Comparison of ENCODE assay signal across 9 cellular contexts in genomic region chr4:113760852-113761681, GRCh38. TPM values are rescaled to one million over a fixed set of nuclear protein-coding genes. Genes with fewer than 3 reads are reported as not detected.
DNase-seq lines count a peak whose midpoint lies in the region; ATAC-seq, FAIRE-seq and TF ChIP-seq lines count a peak whose summit lies in the region.
"Had no signal": no experiment of that assay in that cellular context is flagged by ENCODE, and none has a peak within 500 bp of the region (broad histone marks: within the 10 kb centered on the region; RNA-seq: fewer than 3 reads in every experiment).

No MANE protein-coding gene starts in this region.

- peaks cover 9 to 44% (median 14%) of the 10 kb centered on the region in 4 donors for H3K4me1 ChIP-seq in transverse colon

- H3K36me3 Mint-ChIP-seq in activated naive CD4-positive, alpha-beta T cell treated with anti-CD3 and anti-CD28 coated beads, Interleukin-2, amount 50 U/mL, for 24 hours, result peaks cover 29% of the 10 kb centered on the region

- H3K27ac Mint-ChIP-seq in activated naive CD4-positive, alpha-beta T cell treated with anti-CD3 and anti-CD28 coated beads, Interleukin-2, amount 50 U/mL, for 24 hours, result peak overlapping the region; percentile 98

- peaks cover 39% of the 10 kb centered on the region for H3K4me1 Mint-ChIP-seq in activated naive CD4-positive, alpha-beta T cell treated with anti-CD3 and anti-CD28 coated beads, Interleukin-2, amount 50 U/mL, for 24 hours

- TF ChIP-seq EP300 in transverse colon (IDR thresholded peaks at IDR 0.05; ENCODE audit: low read depth), result no peak

- peak overlapping the region; percentile 57 to 78 (median 70) for H3K4me3 ChIP-seq in transverse colon

- no peaks in the 10 kb centered on the region for H3K36me3 ChIP-seq in transverse colon

- no peak for TF ChIP-seq CTCF in transverse colon (IDR thresholded peaks at IDR 0.05)

- peak; percentile 6 for ATAC-seq in HG03378 (IDR thresholded peaks at IDR 0.05; ENCODE audit: unreplicated experiment)

- peak overlapping the region; percentile 94 for H3K4me3 Mint-ChIP-seq in activated naive CD4-positive, alpha-beta T cell treated with anti-CD3 and anti-CD28 coated beads, Interleukin-2, amount 50 U/mL, for 24 hours

- intact Hi-C loops in transverse colon (cut with DNase I; ENCODE audit: low total_unique reads), result loop anchor here (1.0 to 10.0 kb wide), 3 partner anchors 214 to 364 kb away; no protein-coding TSS in a partner anchor

- no peaks in the 10 kb centered on the region for H3K9me3 ChIP-seq in transverse colon

- DNase-seq in CD1c-positive myeloid dendritic cell (ENCODE audit: extremely low spot score), result peak; percentile 73
- peak; percentile 17 for DNase-seq in GM19239 (ENCODE audit: insufficient read length, low spot score)
- peak; percentile 15 for DNase-seq in RPMI8226
- DNase-seq in glomerular visceral epithelial cell (ENCODE audit: extremely low spot score), result peak; percentile 80
- peak; percentile 74 for DNase-seq in occipital lobe (lab: John Stamatoyannopoulos, UW)
- DNase-seq in transverse colon, result peak; percentile 84

- peak; percentile 47 for TF ChIP-seq POLR2A in transverse colon (IDR thresholded peaks at IDR 0.05)

- 0% methylated on average over 7 to 49 of the region's 75 CpGs for WGBS in transverse colon (ENCODE audit: low coverage in 1 of 2), 2 donors

- H3K27me3 ChIP-seq in transverse colon, result no peaks in the 10 kb centered on the region

- peak overlapping the region; percentile 97 to 100 (median 98) for H3K27ac ChIP-seq in transverse colon

- no peak for FAIRE-seq in GM19239 (lab: Jason Lieb, UNC)
- FAIRE-seq: colon had no signal

- no peaks in the 10 kb centered on the region for H3K27me3 Mint-ChIP-seq in activated naive CD4-positive, alpha-beta T cell treated with anti-CD3 and anti-CD28 coated beads, Interleukin-2, amount 50 U/mL, for 24 hours

- in situ Hi-C loops in transverse colon (cut with MboI; ENCODE audit: low pct_ligation_motif_present in 1 of 4, low pct_unique_long_range_greater_than_20kb in 1 of 4, low sequenced_read_pairs in 3 of 4), result loop anchor here (10.0 to 25.0 kb wide), 4 partner anchors 199 to 374 kb away; no protein-coding TSS in a partner anchor

- no peaks in the 10 kb centered on the region for H3K9me3 Mint-ChIP-seq in activated naive CD4-positive, alpha-beta T cell treated with anti-CD3 and anti-CD28 coated beads, Interleukin-2, amount 50 U/mL, for 24 hours

RNA-seq across cellular contexts. Expression of gene CAMK2D, which starts 0.5 kb away (rescaled TPM):
- total RNA-seq in occipital lobe (78.9 TPM), transverse colon (100 to 1,000 TPM in 2 of 4 donors, 10 to 100 TPM in 2; 54.5 to 107 (median 84.7) TPM)

Comparison
In these comparisons a context has a peak if more than half of its experiments do, and no peak if none do; other contexts are left out.
1. Peak in every context shown above with its lines: DNase-seq, ATAC-seq, H3K4me3 ChIP-seq and H3K27ac ChIP-seq.
2. DNase-seq: peak in every context shown above with its lines; median percentile 84 in transverse colon; 80 in glomerular visceral epithelial cell; 74 in occipital lobe; 73 in CD1c-positive myeloid dendritic cell; 17 in GM19239; 15 in RPMI8226.